In the genomic region with DNA sequence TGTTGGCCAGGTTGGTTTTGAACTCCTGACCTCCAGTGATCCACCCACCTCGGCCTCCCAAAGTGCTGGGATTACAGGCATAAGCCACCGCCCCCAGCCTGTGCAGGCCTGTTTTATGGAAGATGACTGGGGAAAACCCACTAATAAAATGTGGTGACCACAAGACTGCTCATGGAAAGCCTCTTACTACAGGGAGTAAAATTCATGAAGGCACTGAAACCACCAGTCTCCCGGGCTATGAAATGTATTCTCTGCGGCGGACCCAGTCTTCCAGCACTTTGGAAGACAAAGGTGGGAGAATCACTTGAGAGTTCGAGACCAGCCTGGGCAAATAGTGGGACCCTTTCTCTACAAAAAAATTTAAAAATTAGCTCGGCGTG, we compare ENCODE assay signal across 8 cellular contexts. TPM values are rescaled to one million over a fixed set of nuclear protein-coding genes. Genes with fewer than 3 reads are reported as not detected.
A peak's percentile ranks its signal among the peaks of the same experiment; 100 is the strongest.
DNase-seq lines count a peak whose midpoint lies in the region; ATAC-seq, FAIRE-seq and TF ChIP-seq lines count a peak whose summit lies in the region.
"Not testable (repeated sequence)": the region's sequence is repeated elsewhere in the genome, so short reads cannot be mapped to it uniquely, and the experiment has no call there.

No MANE protein-coding gene starts in this region.

- peak overlapping the region; percentile 88 for H3K27ac ChIP-seq in CD4-positive, CD25-positive, alpha-beta regulatory T cell (ENCODE audit: insufficient read depth, low read length, poor library complexity, severe bottlenecking)
- H3K27ac ChIP-seq in KMS-11 (peak overlapping the region; percentile 81), WERI-Rb-1 (peak overlapping the region; percentile 86), HepG2 (ENCODE audit: extremely low read length, insufficient read depth, low read length) (peak overlapping the region; percentile 59), osteoblast (ENCODE audit: low read depth, low read length) (peak overlapping the region; percentile 89), temporal lobe (ENCODE audit: low read depth, low read length) (peak overlapping the region; percentile 67)

- H3K4me3 Mint-ChIP-seq in CD4-positive, CD25-positive, alpha-beta regulatory T cell = peak overlapping the region; percentile 93 to 98 (median 94)

- TSS peak; percentile 79 for BruUV-seq in HepG2 (replicated peaks; lab: Mats Ljungman, UMichigan)

- not testable (repeated sequence) for DNase-seq in CD4-positive, CD25-positive, alpha-beta regulatory T cell; WERI-Rb-1; astrocyte of the cerebellum (ENCODE audit: low read depth); epithelial cell of proximal tubule (ENCODE audit: low read depth); HepG2 (ENCODE audit: low spot score); osteoblast (ENCODE audit: insufficient read length, low spot score, missing footprints)

- POLR2A ChIA-PET in HepG2 (lab: Yijun Ruan, JAX) = not testable (repeated sequence)

- not testable (repeated sequence) for TF ChIP-seq EP300 in HepG2 (IDR thresholded peaks at IDR 0.05; ENCODE audit: low read depth in 2 of 2, low read length in 2 of 2); HepG2 (CRISPR knock-in tag; IDR thresholded peaks at IDR 0.05; ENCODE audit: borderline replicate concordance)

- in situ Hi-C loops in astrocyte of the cerebellum (cut with HindIII; ENCODE audit: low sequenced_read_pairs); HepG2 (cut with HindIII; ENCODE audit: extremely low pct_ligation_motif_present, low pct_unique_long_range_greater_than_20kb): not testable (repeated sequence)

- H3K36me3 Mint-ChIP-seq in CD4-positive, CD25-positive, alpha-beta regulatory T cell = peaks cover 12% of the 10 kb centered on the region

- peaks cover 4 to 24% (median 12%) of the 10 kb centered on the region in 4 donors for H3K4me1 Mint-ChIP-seq in CD4-positive, CD25-positive, alpha-beta regulatory T cell

- H3K9me3 Mint-ChIP-seq in CD4-positive, CD25-positive, alpha-beta regulatory T cell = not testable (repeated sequence)

- not testable (repeated sequence) for H4K20me1 ChIP-seq in KMS-11 (ENCODE audit: insufficient read depth); HepG2 (ENCODE audit: insufficient read depth, low read length); osteoblast (ENCODE audit: insufficient read depth, low read length)

- H2AFZ ChIP-seq in KMS-11 (ENCODE audit: low read depth) = peak overlapping the region; percentile 89
- H2AFZ ChIP-seq in HepG2 (ENCODE audit: low read length) = not testable (repeated sequence)
- H2AFZ ChIP-seq in osteoblast (ENCODE audit: low read length) = peak overlapping the region; percentile 86

- not testable (repeated sequence) for TF ChIP-seq RAD21 in HepG2 (CRISPR knock-in tag; IDR thresholded peaks at IDR 0.05)

- peak overlapping the region; percentile 57 for H3K4me3 ChIP-seq in CD4-positive, CD25-positive, alpha-beta regulatory T cell (ENCODE audit: low read depth, low read length)
- not testable (repeated sequence) for H3K4me3 ChIP-seq in KMS-11 (IDR thresholded peaks at IDR 0.05; ENCODE audit: insufficient read depth, low read depth, low read length); WERI-Rb-1 (ENCODE audit: low read depth, low read length)
- H3K4me3 ChIP-seq in astrocyte of the cerebellum (ENCODE audit: low read depth, low read length) (peak overlapping the region; percentile 86), epithelial cell of proximal tubule (ENCODE audit: low read depth, low read length) (peak overlapping the region; percentile 94), HepG2 (replicated peaks in 1 of 3; ENCODE audit: insufficient read depth in 1 of 3, low read depth in 2 of 3, low read length in 3 of 3) (peak overlapping the region; percentile 61 to 96 (median 62); a peak in 4 of 6 replicates), osteoblast (ENCODE audit: insufficient read depth, low read length) (peak overlapping the region; percentile 96)

- H3K4me2 ChIP-seq in KMS-11 (peak overlapping the region; percentile 67; the same call in 1 of the 2 replicates), HepG2 (ENCODE audit: low read depth, low read length) (peak overlapping the region; percentile 75), osteoblast (ENCODE audit: insufficient read depth, low read length) (peak overlapping the region; percentile 79)

- H3K9ac ChIP-seq in KMS-11 = peak overlapping the region; percentile 97
- H3K9ac ChIP-seq in HepG2 (ENCODE audit: insufficient read depth, low read depth, low read length) = peak overlapping the region; percentile 96

- not testable (repeated sequence) for TF ChIP-seq POLR2A in HepG2 (IDR thresholded peaks at IDR 0.05; ENCODE audit: insufficient read depth in 1 of 2, low read depth in 2 of 2, low read length in 2 of 2)

- H3K79me2 ChIP-seq in KMS-11 (ENCODE audit: insufficient read depth, low read depth) (peaks cover 12% of the 10 kb centered on the region), HepG2 (ENCODE audit: insufficient read depth, low read length) (peaks cover 11% of the 10 kb centered on the region), osteoblast (ENCODE audit: insufficient read depth, low read length) (peaks cover 32% of the 10 kb centered on the region)

- peaks cover 12% of the 10 kb centered on the region for H3K4me1 ChIP-seq in CD4-positive, CD25-positive, alpha-beta regulatory T cell (ENCODE audit: control insufficient read depth, insufficient read depth, low read length, poor library complexity, severe bottlenecking)
- H3K4me1 ChIP-seq in KMS-11 (ENCODE audit: low read depth, poor library complexity, severe bottlenecking) = peaks cover 11% of the 10 kb centered on the region
- H3K4me1 ChIP-seq in HepG2 (ENCODE audit: insufficient read depth, low read length) = peaks cover 11% of the 10 kb centered on the region
- not testable (repeated sequence) for H3K4me1 ChIP-seq in osteoblast (ENCODE audit: insufficient read depth, low read length)

- H3K27ac Mint-ChIP-seq in CD4-positive, CD25-positive, alpha-beta regulatory T cell = peak overlapping the region; percentile 94 to 95 (median 95)

- intact Hi-C loops in HepG2 (cut with micrococcal nuclease; ENCODE audit: unreplicated experiment) = not testable (repeated sequence)

- 91% methylated on average over 4 of the region's 8 CpGs for WGBS in HepG2 (ENCODE audit: low lambda C conversion rate)

- not testable (repeated sequence) for TF ChIP-seq CTCF in KMS-11 (conservative IDR thresholded peaks at IDR 0.05; ENCODE audit: low read depth, low read length); WERI-Rb-1 (IDR thresholded peaks at IDR 0.05; ENCODE audit: low read depth, low read length); astrocyte of the cerebellum (IDR thresholded peaks at IDR 0.05; ENCODE audit: low read depth, low read length, missing control alignments); epithelial cell of proximal tubule (conservative IDR thresholded peaks at IDR 0.05; ENCODE audit: low read depth, low read length); HepG2 (CRISPR knock-in tag; IDR thresholded peaks at IDR 0.05); osteoblast (IDR thresholded peaks at IDR 0.05; ENCODE audit: extremely low read depth, low read depth, low read length)

- CTCF ChIA-PET in HepG2 (lab: Yijun Ruan, JAX; ENCODE audit: low intra/inter-chr PET ratio, low total read pairs) = not testable (repeated sequence)

- not testable (repeated sequence) for H3K9me3 ChIP-seq in CD4-positive, CD25-positive, alpha-beta regulatory T cell (ENCODE audit: control insufficient read depth in 2 of 2, low read length in 2 of 2); WERI-Rb-1 (ENCODE audit: severe bottlenecking); HepG2 (ENCODE audit: low read length); osteoblast (ENCODE audit: low read depth, low read length)

- H3K27me3 Mint-ChIP-seq in CD4-positive, CD25-positive, alpha-beta regulatory T cell = not testable (repeated sequence)

- not testable (repeated sequence) for H3K27me3 ChIP-seq in CD4-positive, CD25-positive, alpha-beta regulatory T cell (ENCODE audit: control insufficient read depth, insufficient read depth, low read length); KMS-11 (ENCODE audit: insufficient read depth, low read depth); WERI-Rb-1 (ENCODE audit: insufficient read depth, low read depth, severe bottlenecking); HepG2 (ENCODE audit: control insufficient read depth in 1 of 2, insufficient read depth in 2 of 2, low read length in 2 of 2); osteoblast (ENCODE audit: insufficient read depth, low read length)

- not testable (repeated sequence) for ATAC-seq in CD4-positive, CD25-positive, alpha-beta regulatory T cell (ENCODE audit: low read depth in 2 of 2); HepG2

- FAIRE-seq in HepG2 (lab: Jason Lieb, UNC) = not testable (repeated sequence)

- H3K36me3 ChIP-seq in CD4-positive, CD25-positive, alpha-beta regulatory T cell (ENCODE audit: control insufficient read depth, insufficient read depth, low read length); KMS-11 (ENCODE audit: insufficient read depth): not testable (repeated sequence)
- H3K36me3 ChIP-seq in WERI-Rb-1 (peaks cover 24% of the 10 kb centered on the region), HepG2 (replicated peaks in 1 of 2; ENCODE audit: control insufficient read depth in 1 of 2, insufficient read depth in 2 of 2, low read length in 2 of 2) (peaks cover 2 to 15% of the 10 kb centered on the region in 2 experiments; a peak in 2 of 5 replicates), osteoblast (ENCODE audit: insufficient read depth, low read length) (peaks cover 18% of the 10 kb centered on the region)

RNA-seq across cellular contexts. Expression of gene RCC1L, which starts 0.7 kb away (rescaled TPM):
- total RNA-seq in CD4-positive, CD25-positive, alpha-beta regulatory T cell = 24.2 TPM
- polyA plus RNA-seq in CD4-positive, CD25-positive, alpha-beta regulatory T cell = 10 to 100 TPM; 35.9 to 45.7 (median 38.8) TPM
- total RNA-seq in epithelial cell of proximal tubule = 63.0 and 76.3 TPM in 2 replicates
- 75.4 and 82.8 TPM in 2 replicates for total RNA-seq in HepG2 (2016; rRNA removed; fragmentation: Illumina TruSeq; extraction: Trizol)
- total RNA-seq in HepG2 (2016; cell fraction: cytosol; rRNA removed; fragmentation: Illumina TruSeq; extraction: Trizol; ENCODE audit: low read depth) = 10.8 and 11.6 TPM in 2 replicates
- 76.4 and 82.4 TPM in 2 replicates for total RNA-seq in HepG2 (2016; cell fraction: insoluble cytoplasmic fraction; rRNA removed; fragmentation: Illumina TruSeq; extraction: Trizol)
- 30.5 and 31.7 TPM in 2 replicates for total RNA-seq in HepG2 (2016; cell fraction: membrane; rRNA removed; fragmentation: Illumina TruSeq; extraction: Trizol)
- total RNA-seq in HepG2 (2016; cell fraction: nucleus; rRNA removed; fragmentation: Illumina TruSeq; extraction: Trizol) = 28.9 and 35.4 TPM in 2 replicates
- 37.9 and 42.1 TPM in 2 replicates for polyA plus RNA-seq in HepG2 (2011; rRNA removed)
- polyA plus RNA-seq in HepG2 (2011; cell fraction: cytosol; rRNA removed) = 35.9 and 39.4 TPM in 2 replicates
- 16.7 and 18.8 TPM in 2 replicates for polyA plus RNA-seq in HepG2 (2011; cell fraction: nucleus; rRNA removed)
- 40.0 and 42.3 TPM in 2 replicates for polyA plus RNA-seq in HepG2 (2012)
- 7.9 and 8.7 TPM in 2 replicates for polyA plus RNA-seq in HepG2 (2016; cell fraction: cytosol; fragmentation: Illumina TruSeq; extraction: Trizol; ENCODE audit: low read depth)
- 67.9 and 72.1 TPM in 2 replicates for polyA plus RNA-seq in HepG2 (2016; cell fraction: insoluble cytoplasmic fraction; fragmentation: Illumina TruSeq; extraction: Trizol; ENCODE audit: low read depth)
- 19.0 and 21.0 TPM in 2 replicates for polyA plus RNA-seq in HepG2 (2016; cell fraction: membrane; fragmentation: Illumina TruSeq; extraction: Trizol; ENCODE audit: low read depth)
- polyA plus RNA-seq in HepG2 (2016; cell fraction: nucleus; fragmentation: Illumina TruSeq; extraction: Trizol; ENCODE audit: insufficient read depth, low read depth) = 41.1 and 42.5 TPM in 2 replicates
- polyA minus RNA-seq in HepG2 (2011; rRNA and poly(A)+ RNA removed; ENCODE audit: low replicate concordance) = 32.8 and 41.8 TPM in 2 replicates
- 15.1 and 15.4 TPM in 2 replicates for polyA minus RNA-seq in HepG2 (2011; cell fraction: cytosol; rRNA and poly(A)+ RNA removed)
- polyA minus RNA-seq in HepG2 (2011; cell fraction: nucleus; rRNA and poly(A)+ RNA removed) = 11.2 and 16.1 TPM in 2 replicates
- total RNA-seq in osteoblast = 42.7 and 46.0 TPM in 2 replicates
- total RNA-seq in temporal lobe = 11.3 TPM

RNA-seq across cellular contexts. Expression of gene GTF2IRD2B, which starts 18.1 kb away (rescaled TPM):
- 38.7 TPM for total RNA-seq in CD4-positive, CD25-positive, alpha-beta regulatory T cell
- 10 to 100 TPM; 23.1 to 39.1 (median 25.8) TPM for polyA plus RNA-seq in CD4-positive, CD25-positive, alpha-beta regulatory T cell
- total RNA-seq in epithelial cell of proximal tubule (35.9 and 50.9 TPM in 2 replicates), HepG2 (2016; rRNA removed; fragmentation: Illumina TruSeq; extraction: Trizol) (6.6 and 10.0 TPM in 2 replicates), osteoblast (30.1 and 30.4 TPM in 2 replicates), temporal lobe (53.1 TPM)
- 24.4 and 39.4 TPM in 2 replicates for total RNA-seq in HepG2 (2016; cell fraction: cytosol; rRNA removed; fragmentation: Illumina TruSeq; extraction: Trizol; ENCODE audit: low read depth)
- 4.0 and 9.2 TPM in 2 replicates for total RNA-seq in HepG2 (2016; cell fraction: insoluble cytoplasmic fraction; rRNA removed; fragmentation: Illumina TruSeq; extraction: Trizol)
- total RNA-seq in HepG2 (2016; cell fraction: membrane; rRNA removed; fragmentation: Illumina TruSeq; extraction: Trizol) = 13.4 and 17.7 TPM in 2 replicates
- total RNA-seq in HepG2 (2016; cell fraction: nucleus; rRNA removed; fragmentation: Illumina TruSeq; extraction: Trizol) = 5.2 and 5.4 TPM in 2 replicates
- polyA plus RNA-seq in HepG2 (2011; rRNA removed) = 12.3 and 12.7 TPM in 2 replicates
- polyA plus RNA-seq in HepG2 (2011; cell fraction: cytosol; rRNA removed) = 13.0 and 16.9 TPM in 2 replicates
- polyA plus RNA-seq in HepG2 (2011; cell fraction: nucleus; rRNA removed) = 17.5 and 21.5 TPM in 2 replicates
- 5.9 and 10.3 TPM in 2 replicates for polyA plus RNA-seq in HepG2 (2012)
- polyA plus RNA-seq in HepG2 (2016; cell fraction: cytosol; fragmentation: Illumina TruSeq; extraction: Trizol; ENCODE audit: low read depth) = 47.2 and 50.8 TPM in 2 replicates
- 5.5 and 7.2 TPM in 2 replicates for polyA plus RNA-seq in HepG2 (2016; cell fraction: insoluble cytoplasmic fraction; fragmentation: Illumina TruSeq; extraction: Trizol; ENCODE audit: low read depth)
- 19.9 and 22.8 TPM in 2 replicates for polyA plus RNA-seq in HepG2 (2016; cell fraction: membrane; fragmentation: Illumina TruSeq; extraction: Trizol; ENCODE audit: low read depth)
- 13.0 and 14.6 TPM in 2 replicates for polyA plus RNA-seq in HepG2 (2016; cell fraction: nucleus; fragmentation: Illumina TruSeq; extraction: Trizol; ENCODE audit: insufficient read depth, low read depth)
- 6.5 and 10.9 TPM in 2 replicates for polyA minus RNA-seq in HepG2 (2011; rRNA and poly(A)+ RNA removed; ENCODE audit: low replicate concordance)
- 5.7 and 6.3 TPM in 2 replicates for polyA minus RNA-seq in HepG2 (2011; cell fraction: cytosol; rRNA and poly(A)+ RNA removed)
- polyA minus RNA-seq in HepG2 (2011; cell fraction: nucleus; rRNA and poly(A)+ RNA removed) = 24.6 and 25.4 TPM in 2 replicates
